Comparison of ENCODE assay signal across 6 cellular contexts in genomic region chr1:152654110-152654509, GRCh38. TPM values are rescaled to one million over a fixed set of nuclear protein-coding genes. Genes with fewer than 3 reads are reported as not detected.
DNase-seq lines count a peak whose midpoint lies in the region; ATAC-seq, FAIRE-seq and TF ChIP-seq lines count a peak whose summit lies in the region.

No MANE protein-coding gene starts in this region.

- no peak overlapping the region for H3K27ac Mint-ChIP-seq in chondrocyte (ENCODE audit: unreplicated experiment)

- no peak for FAIRE-seq in RCC 7860 (lab: Jason Lieb, UNC)

- H3K4me1 Mint-ChIP-seq in chondrocyte (ENCODE audit: low read depth) = no peaks in the 10 kb centered on the region

- TF ChIP-seq CTCF in chondrocyte (IDR thresholded peaks at IDR 0.05) = peak; percentile 66

- DNase-seq in A172 (ENCODE audit: low spot score) (peak; percentile 57), H4 (ENCODE audit: low spot score) (peak; percentile 38), RCC 7860 (ENCODE audit: low spot score) (peak; percentile 24), chondrocyte (ENCODE audit: low spot score) (no peak), pulmonary artery endothelial cell (ENCODE audit: low read depth, low spot score) (peak; percentile 1)

- no peaks in the 10 kb centered on the region for H3K36me3 Mint-ChIP-seq in chondrocyte (ENCODE audit: low read depth)

- H3K9me3 Mint-ChIP-seq in chondrocyte (ENCODE audit: low read depth) = no peaks in the 10 kb centered on the region

- no peak overlapping the region for H3K4me3 Mint-ChIP-seq in chondrocyte (ENCODE audit: unreplicated experiment)

- no peaks in the 10 kb centered on the region for H3K27me3 Mint-ChIP-seq in chondrocyte (ENCODE audit: low read depth)

- no peak for ATAC-seq in GM19452 (IDR thresholded peaks at IDR 0.05; ENCODE audit: unreplicated experiment)

RNA-seq across cellular contexts. Expression of gene LCE2D, which starts 9.1 kb away (rescaled TPM):
- not detected in 2 replicates for total RNA-seq in A172 (2014; rRNA removed; shearing (Covaris generic))
- total RNA-seq in H4 (2014; rRNA removed; shearing (Covaris generic)) = not detected in 2 replicates
- not detected in 3 replicates for total RNA-seq in chondrocyte
- total RNA-seq in pulmonary artery endothelial cell = not detected in 2 replicates

RNA-seq across cellular contexts. Expression of gene LCE2C, which starts 21.0 kb away (rescaled TPM):
- total RNA-seq in A172 (2014; rRNA removed; shearing (Covaris generic)) = not detected in 2 replicates
- total RNA-seq in H4 (2014; rRNA removed; shearing (Covaris generic)) = not detected in 2 replicates
- total RNA-seq in chondrocyte (not detected in 3 replicates), pulmonary artery endothelial cell (not detected in 2 replicates)

RNA-seq across cellular contexts. Expression of gene LCE3A, which starts 31.2 kb away (rescaled TPM):
- not detected in 2 replicates for total RNA-seq in A172 (2014; rRNA removed; shearing (Covaris generic))
- total RNA-seq in H4 (2014; rRNA removed; shearing (Covaris generic)) = not detected in 2 replicates
- total RNA-seq in chondrocyte = not detected in 3 replicates
- not detected in 2 replicates for total RNA-seq in pulmonary artery endothelial cell

RNA-seq across cellular contexts. Expression of gene LCE2B, which starts 31.8 kb away (rescaled TPM):
- total RNA-seq in A172 (2014; rRNA removed; shearing (Covaris generic)) = not detected in 2 replicates
- total RNA-seq in H4 (2014; rRNA removed; shearing (Covaris generic)) = not detected in 2 replicates
- not detected in 3 replicates for total RNA-seq in chondrocyte
- total RNA-seq in pulmonary artery endothelial cell = not detected in 2 replicates

RNA-seq across cellular contexts. Expression of gene LCE3B, which starts 40.5 kb away (rescaled TPM):
- total RNA-seq in A172 (2014; rRNA removed; shearing (Covaris generic)) = not detected in 2 replicates
- total RNA-seq in H4 (2014; rRNA removed; shearing (Covaris generic)) = not detected in 2 replicates
- total RNA-seq in chondrocyte (not detected in 3 replicates), pulmonary artery endothelial cell (not detected in 2 replicates)
